In the genomic region with DNA sequence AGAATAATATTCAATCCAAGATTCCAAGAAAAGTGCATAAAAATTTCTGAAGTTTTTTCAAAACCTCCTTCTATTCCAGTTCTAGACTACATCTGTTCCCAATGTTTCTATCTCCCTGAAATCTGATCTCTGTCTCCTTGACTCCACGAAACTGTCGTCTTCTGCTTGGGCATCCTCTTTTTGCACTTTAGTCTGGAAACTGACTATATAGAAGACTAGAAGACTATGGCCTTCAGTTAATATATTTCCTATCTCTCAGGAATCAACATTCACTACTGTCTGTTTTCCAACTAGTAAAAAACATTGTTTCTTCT, we compare ENCODE assay signal across 25 cellular contexts.
"Had no signal": no experiment of that assay in that cellular context is flagged by ENCODE, and none has a peak within 500 bp of the region (broad histone marks: within the 10 kb centered on the region; RNA-seq: fewer than 3 reads in every experiment).

No MANE protein-coding gene starts in this region.

- ATAC-seq: activated CD4-positive, CD25-positive, alpha-beta regulatory T cell treated with anti-CD3 and anti-CD28 coated beads, Interleukin-2, amount 50 U/mL, for 24 hours; activated CD8-positive, alpha-beta memory T cell treated with anti-CD3 and anti-CD28 coated beads, Interleukin-2, amount 10 ng/mL, durations not matched to agents 7 days and 5 days; left lung; natural killer cell treated with Interleukin-12 subunit alpha and Interleukin-12 subunit beta and Interleukin-15 and Interleukin-18, amount 100 ng/mL, for 72 hours had no signal

- H3K4me1 Mint-ChIP-seq: activated CD4-positive, alpha-beta memory T cell treated with anti-CD3 and anti-CD28 coated beads, Interleukin-2, amount 10 ng/mL, durations not matched to agents 7 days and 5 days; activated CD4-positive, alpha-beta T cell treated with anti-CD3 and anti-CD28 coated beads, Interleukin-2, amount 10 ng/mL, durations not matched to agents 24 days and 14 days; activated CD8-positive, alpha-beta memory T cell treated with anti-CD3 and anti-CD28 coated beads, Interleukin-2, amount 10 ng/mL, durations not matched to agents 7 days and 5 days; activated naive CD4-positive, alpha-beta T cell treated with anti-CD3 and anti-CD28 coated beads, Interleukin-2, amount 10 ng/mL, durations not matched to agents 7 days and 5 days; endodermal cell had no signal

- H3K27ac ChIP-seq: coronary artery, epithelial cell of prostate, left lung, neutrophil, ovary, prostate gland, testis, VCaP had no signal

- DNase-seq: activated CD4-positive, alpha-beta memory T cell treated with anti-CD3 and anti-CD28 coated beads, Interleukin-2, amount 10 ng/mL, durations not matched to agents 7 days and 5 days; activated CD4-positive, alpha-beta T cell treated with anti-CD3 and anti-CD28 coated beads, Interleukin-2, amount 10 ng/mL, durations not matched to agents 24 days and 14 days; activated CD8-positive, alpha-beta memory T cell treated with anti-CD3 and anti-CD28 coated beads, Interleukin-2, amount 10 ng/mL, durations not matched to agents 7 days and 5 days; activated effector memory CD4-positive, alpha-beta T cell treated with anti-CD3 and anti-CD28 coated beads, Interleukin-2, amount 50 U/mL, for 16 hours; activated naive CD4-positive, alpha-beta T cell treated with anti-CD3 and anti-CD28 coated beads, Interleukin-2, amount 10 ng/mL, durations not matched to agents 7 days and 5 days; activated T-cell treated with anti-CD3 and anti-CD28 coated beads for 4 hours; amygdala; endodermal cell; left lung; ovary; stimulated activated CD4-positive, alpha-beta T cell treated with anti-CD3 and anti-CD28 coated beads, Interleukin-2, amount 100 ng/mL, for 48 hours; stimulated activated naive CD4-positive, alpha-beta T cell; T1000; testis had no signal

- H3K27me3 Mint-ChIP-seq: activated CD4-positive, alpha-beta memory T cell treated with anti-CD3 and anti-CD28 coated beads, Interleukin-2, amount 10 ng/mL, durations not matched to agents 7 days and 5 days; activated CD4-positive, alpha-beta T cell treated with anti-CD3 and anti-CD28 coated beads, Interleukin-2, amount 10 ng/mL, durations not matched to agents 24 days and 14 days; activated CD8-positive, alpha-beta memory T cell treated with anti-CD3 and anti-CD28 coated beads, Interleukin-2, amount 10 ng/mL, durations not matched to agents 7 days and 5 days; activated naive CD4-positive, alpha-beta T cell treated with anti-CD3 and anti-CD28 coated beads, Interleukin-2, amount 10 ng/mL, durations not matched to agents 7 days and 5 days; natural killer cell treated with Interleukin-12 subunit alpha and Interleukin-12 subunit beta and Interleukin-15 and Interleukin-18, amount 100 ng/mL, for 72 hours; type B pancreatic cell had no signal

- H3K36me3 ChIP-seq: left lung, neutrophil, ovary, prostate gland had no signal

- H3K4me1 ChIP-seq: left lung, prostate gland, testis had no signal

- H3K27me3 ChIP-seq: left lung, neutrophil, ovary, testis had no signal

- H3K27ac Mint-ChIP-seq: activated CD4-positive, alpha-beta memory T cell treated with anti-CD3 and anti-CD28 coated beads, Interleukin-2, amount 10 ng/mL, durations not matched to agents 7 days and 5 days; activated CD4-positive, alpha-beta T cell treated with anti-CD3 and anti-CD28 coated beads, Interleukin-2, amount 10 ng/mL, durations not matched to agents 24 days and 14 days; activated CD8-positive, alpha-beta memory T cell treated with anti-CD3 and anti-CD28 coated beads, Interleukin-2, amount 10 ng/mL, durations not matched to agents 7 days and 5 days; activated naive CD4-positive, alpha-beta T cell treated with anti-CD3 and anti-CD28 coated beads, Interleukin-2, amount 10 ng/mL, durations not matched to agents 7 days and 5 days; endodermal cell; mesothelial cell of epicardium; natural killer cell treated with Interleukin-12 subunit alpha and Interleukin-12 subunit beta and Interleukin-15 and Interleukin-18, amount 100 ng/mL, for 72 hours; T-helper 1 cell treated with Interleukin-12 subunit alpha and Interleukin-12 subunit beta and Interleukin-4 antibody, amounts not matched to agents 30 μg/mL and 1 μg/mL, for 36 hours; type B pancreatic cell had no signal

- H3K36me3 Mint-ChIP-seq: activated CD8-positive, alpha-beta memory T cell treated with anti-CD3 and anti-CD28 coated beads, Interleukin-2, amount 10 ng/mL, durations not matched to agents 7 days and 5 days; activated naive CD4-positive, alpha-beta T cell treated with anti-CD3 and anti-CD28 coated beads, Interleukin-2, amount 10 ng/mL, durations not matched to agents 7 days and 5 days; mesothelial cell of epicardium; type B pancreatic cell had no signal

- H3K9me3 ChIP-seq: ovary, prostate gland, testis had no signal

- H3K4me3 ChIP-seq: coronary artery, left lung, lung, ovary, prostate gland had no signal

- H3K4me3 Mint-ChIP-seq: activated CD4-positive, alpha-beta memory T cell treated with anti-CD3 and anti-CD28 coated beads, Interleukin-2, amount 10 ng/mL, durations not matched to agents 7 days and 5 days; activated CD4-positive, alpha-beta T cell treated with anti-CD3 and anti-CD28 coated beads, Interleukin-2, amount 10 ng/mL, durations not matched to agents 24 days and 14 days; activated CD8-positive, alpha-beta memory T cell treated with anti-CD3 and anti-CD28 coated beads, Interleukin-2, amount 10 ng/mL, durations not matched to agents 7 days and 5 days; activated naive CD4-positive, alpha-beta T cell treated with anti-CD3 and anti-CD28 coated beads, Interleukin-2, amount 10 ng/mL, durations not matched to agents 7 days and 5 days; endodermal cell; mesothelial cell of epicardium; natural killer cell treated with Interleukin-12 subunit alpha and Interleukin-12 subunit beta and Interleukin-15 and Interleukin-18, amount 100 ng/mL, for 72 hours; T-helper 1 cell treated with Interleukin-12 subunit alpha and Interleukin-12 subunit beta and Interleukin-4 antibody, amounts not matched to agents 30 μg/mL and 1 μg/mL, for 36 hours; type B pancreatic cell had no signal
